ENCODE assay signal across 1 cellular context in genomic region chr16:1430759-1431496, GRCh38.
TF ChIP-seq lines count a peak whose summit lies in the region.

PERCC1 (plus strand) TSS chr16:1431078; CDS start chr16:1432594, 1,516 bp downstream.

TF ChIP-seq in K562, 482 proteins besides CTCF, POLR2A, EP300 and RAD21 (continued from another document):
- TF ChIP-seq, protein P1, sequence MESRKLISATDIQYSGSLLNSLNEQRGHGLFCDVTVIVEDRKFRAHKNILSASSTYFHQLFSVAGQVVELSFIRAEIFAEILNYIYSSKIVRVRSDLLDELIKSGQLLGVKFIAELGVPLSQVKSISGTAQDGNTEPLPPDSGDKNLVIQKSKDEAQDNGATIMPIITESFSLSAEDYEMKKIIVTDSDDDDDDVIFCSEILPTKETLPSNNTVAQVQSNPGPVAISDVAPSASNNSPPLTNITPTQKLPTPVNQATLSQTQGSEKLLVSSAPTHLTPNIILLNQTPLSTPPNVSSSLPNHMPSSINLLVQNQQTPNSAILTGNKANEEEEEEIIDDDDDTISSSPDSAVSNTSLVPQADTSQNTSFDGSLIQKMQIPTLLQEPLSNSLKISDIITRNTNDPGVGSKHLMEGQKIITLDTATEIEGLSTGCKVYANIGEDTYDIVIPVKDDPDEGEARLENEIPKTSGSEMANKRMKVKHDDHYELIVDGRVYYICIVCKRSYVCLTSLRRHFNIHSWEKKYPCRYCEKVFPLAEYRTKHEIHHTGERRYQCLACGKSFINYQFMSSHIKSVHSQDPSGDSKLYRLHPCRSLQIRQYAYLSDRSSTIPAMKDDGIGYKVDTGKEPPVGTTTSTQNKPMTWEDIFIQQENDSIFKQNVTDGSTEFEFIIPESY (CRISPR knock-in tag; IDR thresholded peaks at IDR 0.05) = peak; percentile 75
- TF ChIP-seq PCBP1 (IDR thresholded peaks at IDR 0.05; ENCODE audit: low read depth, low read length, poor library complexity, severe bottlenecking) = peak; percentile 30
- TF ChIP-seq, protein P2, sequence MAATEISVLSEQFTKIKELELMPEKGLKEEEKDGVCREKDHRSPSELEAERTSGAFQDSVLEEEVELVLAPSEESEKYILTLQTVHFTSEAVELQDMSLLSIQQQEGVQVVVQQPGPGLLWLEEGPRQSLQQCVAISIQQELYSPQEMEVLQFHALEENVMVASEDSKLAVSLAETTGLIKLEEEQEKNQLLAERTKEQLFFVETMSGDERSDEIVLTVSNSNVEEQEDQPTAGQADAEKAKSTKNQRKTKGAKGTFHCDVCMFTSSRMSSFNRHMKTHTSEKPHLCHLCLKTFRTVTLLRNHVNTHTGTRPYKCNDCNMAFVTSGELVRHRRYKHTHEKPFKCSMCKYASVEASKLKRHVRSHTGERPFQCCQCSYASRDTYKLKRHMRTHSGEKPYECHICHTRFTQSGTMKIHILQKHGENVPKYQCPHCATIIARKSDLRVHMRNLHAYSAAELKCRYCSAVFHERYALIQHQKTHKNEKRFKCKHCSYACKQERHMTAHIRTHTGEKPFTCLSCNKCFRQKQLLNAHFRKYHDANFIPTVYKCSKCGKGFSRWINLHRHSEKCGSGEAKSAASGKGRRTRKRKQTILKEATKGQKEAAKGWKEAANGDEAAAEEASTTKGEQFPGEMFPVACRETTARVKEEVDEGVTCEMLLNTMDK (IDR thresholded peaks at IDR 0.05; ENCODE audit: borderline replicate concordance, insufficient read depth, low read depth, low read length, poor library complexity, severe bottlenecking) = peak; percentile 61
TF ChIP-seq in K562: peak in this region for 7.
